ENCODE assay signal across 8 cellular contexts in the genomic region with DNA sequence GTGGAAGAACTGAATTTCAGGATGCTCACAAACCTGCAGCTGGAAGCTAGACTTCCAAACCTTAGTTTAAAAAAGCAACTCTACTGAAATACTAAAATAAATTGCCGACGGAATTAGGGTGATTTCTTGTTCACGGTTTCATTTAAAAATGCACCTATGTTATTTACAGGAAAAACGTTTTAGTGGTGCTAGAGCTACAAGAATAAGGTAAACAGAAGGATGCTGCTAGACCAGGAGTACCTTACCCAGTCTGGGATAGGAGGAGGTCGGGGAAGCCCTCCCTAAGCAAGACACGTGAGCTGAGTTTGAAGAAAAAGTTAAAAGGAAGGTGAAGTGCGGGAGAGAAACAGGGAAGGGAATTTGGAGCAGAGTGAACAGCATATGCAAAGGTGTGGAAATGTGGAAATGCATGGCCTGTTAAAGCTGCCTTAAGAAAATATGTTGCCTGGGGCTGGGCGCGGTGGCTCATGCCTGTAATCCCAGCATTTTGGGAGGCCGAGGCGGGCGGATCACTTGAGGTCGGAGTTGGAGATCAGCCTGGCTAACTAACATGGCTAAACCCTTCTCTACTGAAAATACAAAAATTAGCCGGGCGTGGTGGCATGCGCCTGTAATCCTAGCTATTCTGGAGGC. TPM values are rescaled to one million over a fixed set of nuclear protein-coding genes. Genes with fewer than 3 reads are reported as not detected.
DNase-seq lines count a peak whose midpoint lies in the region; ATAC-seq and TF ChIP-seq lines count a peak whose summit lies in the region.

No MANE protein-coding gene starts in this region.

- peaks cover 93% of the 10 kb centered on the region for H3F3A ChIP-seq in PC-9 (ENCODE audit: insufficient read depth, low read depth)

- H3K4me2 ChIP-seq in PC-9 (peak overlapping the region; percentile 99), osteoblast (ENCODE audit: insufficient read depth, low read length) (peak overlapping the region; percentile 90)

- H3K79me2 ChIP-seq in PC-9 (ENCODE audit: low read depth) (peaks cover 67% of the 10 kb centered on the region), osteoblast (ENCODE audit: insufficient read depth, low read length) (peaks cover 39% of the 10 kb centered on the region)

- peaks cover 0 to 5% (median 0%) of the 10 kb centered on the region in 7 donors for H3K9me3 Mint-ChIP-seq in CD4-positive, CD25-positive, alpha-beta regulatory T cell

- CTCF ChIA-PET in PC-9 (lab: Charles Lee), result interaction anchor here (0.6 to 2.0 kb wide), 3 partner anchors 46 to 107 kb away, joined by 3 to 8 read pairs (median 3); no protein-coding TSS in a partner anchor

- H3K9me2 ChIP-seq in PC-9 (ENCODE audit: insufficient read depth), result no peaks in the 10 kb centered on the region

- H3K4me3 ChIP-seq in CD4-positive, CD25-positive, alpha-beta regulatory T cell (ENCODE audit: low read depth, low read length), result peak overlapping the region; percentile 77
- H3K4me3 ChIP-seq in PC-9 (peak overlapping the region; percentile 97), osteoblast (ENCODE audit: insufficient read depth, low read length) (peak overlapping the region; percentile 78)

- no peak overlapping the region for H3K27ac ChIP-seq in CD4-positive, CD25-positive, alpha-beta regulatory T cell (ENCODE audit: insufficient read depth, low read length, poor library complexity, severe bottlenecking)
- H3K27ac ChIP-seq in PC-9 (peak overlapping the region; percentile 99), epithelial cell of prostate (peak overlapping the region; percentile 99), osteoblast (ENCODE audit: low read depth, low read length) (peak overlapping the region; percentile 98)

- H3K9me3 ChIP-seq in CD4-positive, CD25-positive, alpha-beta regulatory T cell (ENCODE audit: control insufficient read depth in 2 of 2, low read length in 2 of 2), result no peaks in the 10 kb centered on the region
- H3K9me3 ChIP-seq in PC-9 (ENCODE audit: insufficient read depth, low read depth) (no peaks in the 10 kb centered on the region), osteoblast (ENCODE audit: low read depth, low read length) (no peaks in the 10 kb centered on the region)

- peaks cover 5% of the 10 kb centered on the region for H3K27me3 Mint-ChIP-seq in CD4-positive, CD25-positive, alpha-beta regulatory T cell

- H3K36me3 ChIP-seq in CD4-positive, CD25-positive, alpha-beta regulatory T cell (ENCODE audit: control insufficient read depth, insufficient read depth, low read length), result peaks cover 18% of the 10 kb centered on the region
- H3K36me3 ChIP-seq in PC-9 (ENCODE audit: low read depth) (peaks cover 31% of the 10 kb centered on the region), osteoblast (ENCODE audit: insufficient read depth, low read length) (peaks cover 19% of the 10 kb centered on the region)

- H3K4me1 Mint-ChIP-seq in CD4-positive, CD25-positive, alpha-beta regulatory T cell, result peaks cover 14 to 58% (median 46%) of the 10 kb centered on the region in 4 donors

- BruUV-seq in PC-9 (replicated peaks; lab: Mats Ljungman, UMichigan), result no TSS peak

- ATAC-seq in CD4-positive, CD25-positive, alpha-beta regulatory T cell (ENCODE audit: low read depth in 2 of 2), result no peak

- H2AFZ ChIP-seq in PC-9, result no peak overlapping the region
- H2AFZ ChIP-seq in osteoblast (ENCODE audit: low read length), result no peak overlapping the region

- TF ChIP-seq CTCF in PC-9 (conservative IDR thresholded peaks at IDR 0.05), result no peak
- TF ChIP-seq CTCF in osteoblast (IDR thresholded peaks at IDR 0.05; ENCODE audit: extremely low read depth, low read depth, low read length), result no peak

- peaks cover 43% of the 10 kb centered on the region for H3K4me1 ChIP-seq in CD4-positive, CD25-positive, alpha-beta regulatory T cell (ENCODE audit: control insufficient read depth, insufficient read depth, low read length, poor library complexity, severe bottlenecking)
- H3K4me1 ChIP-seq in PC-9 (replicated peaks; ENCODE audit: insufficient read depth), result peaks cover 63% of the 10 kb centered on the region
- H3K4me1 ChIP-seq in osteoblast (ENCODE audit: insufficient read depth, low read length), result peaks cover 66% of the 10 kb centered on the region

- no peaks in the 10 kb centered on the region for H3K27me3 ChIP-seq in CD4-positive, CD25-positive, alpha-beta regulatory T cell (ENCODE audit: control insufficient read depth, insufficient read depth, low read length)
- no peaks in the 10 kb centered on the region for H3K27me3 ChIP-seq in PC-9 (ENCODE audit: insufficient read depth, low read depth)
- no peaks in the 10 kb centered on the region for H3K27me3 ChIP-seq in osteoblast (ENCODE audit: insufficient read depth, low read length)

- intact Hi-C loops in PC-9 (cut with micrococcal nuclease; ENCODE audit: unreplicated experiment), result loop anchor here (5.0 kb wide), 1 partner anchor 888 kb away; no protein-coding TSS in a partner anchor

- no peak for DNase-seq in CD4-positive, CD25-positive, alpha-beta regulatory T cell
- DNase-seq in PC-9, result peak in 1 of 2 experiments; percentile 47
- DNase-seq in epithelial cell of prostate (ENCODE audit: low read depth, low spot score), result no peak
- no peak for DNase-seq in osteoblast (ENCODE audit: insufficient read length, low spot score, missing footprints)
- no peak for DNase-seq in NCI-H2029 (lab: John Stamatoyannopoulos, UW)
- no peak for DNase-seq in activated effector memory CD4-positive, alpha-beta T cell treated with Interleukin-2 at 50 U/mL for 16 hours
- DNase-seq in NCI-H524 treated with DMSO at 0.1 percent for 48 hours (lab: John Stamatoyannopoulos, UW), result no peak
- no peak for DNase-seq in NCI-H2227 (lab: John Stamatoyannopoulos, UW; ENCODE audit: unreplicated experiment)

- H3K36me3 Mint-ChIP-seq in CD4-positive, CD25-positive, alpha-beta regulatory T cell, result peaks cover 14% of the 10 kb centered on the region

- peak overlapping the region; percentile 96 to 100 (median 98) for H3K4me3 Mint-ChIP-seq in CD4-positive, CD25-positive, alpha-beta regulatory T cell

- H4K20me1 ChIP-seq in PC-9 (ENCODE audit: insufficient read depth), result peaks cover 31% of the 10 kb centered on the region
- H4K20me1 ChIP-seq in osteoblast (ENCODE audit: insufficient read depth, low read length), result peaks cover 31% of the 10 kb centered on the region

- peak overlapping the region; percentile 96 to 98 (median 97) for H3K27ac Mint-ChIP-seq in CD4-positive, CD25-positive, alpha-beta regulatory T cell

- POLR2A ChIA-PET in PC-9 (lab: Charles Lee; ENCODE audit: unreplicated experiment), result interaction anchor here (0.5 to 2.5 kb wide), 9 partner anchors 22 to 332 kb away, joined by 3 to 42 read pairs (median 4); no protein-coding TSS in a partner anchor

RNA-seq across cellular contexts. Expression of gene FTH1, which starts 1.4 kb away (rescaled TPM):
- total RNA-seq in CD4-positive, CD25-positive, alpha-beta regulatory T cell, result 2,525 TPM
- polyA plus RNA-seq in CD4-positive, CD25-positive, alpha-beta regulatory T cell, result 1,000 to 10,000 TPM; 2,953 to 3,518 (median 3,358) TPM
- total RNA-seq in PC-9 (2021), result 6,804 and 8,986 TPM in 2 replicates
- 1,459 and 1,507 TPM in 2 replicates for total RNA-seq in osteoblast

RNA-seq across cellular contexts. Expression of gene BEST1, which starts 18.7 kb away (rescaled TPM):
- 0.15 TPM for total RNA-seq in CD4-positive, CD25-positive, alpha-beta regulatory T cell
- polyA plus RNA-seq in CD4-positive, CD25-positive, alpha-beta regulatory T cell, result 1 to 10 TPM; 1.2 to 1.8 (median 1.5) TPM
- total RNA-seq in PC-9 (2021) (0.81 and 1.2 TPM in 2 replicates), osteoblast (5.6 and 8.0 TPM in 2 replicates)

RNA-seq across cellular contexts. Expression of gene RAB3IL1, which starts 51.5 kb away (rescaled TPM):
- total RNA-seq in CD4-positive, CD25-positive, alpha-beta regulatory T cell, result not detected
- polyA plus RNA-seq in CD4-positive, CD25-positive, alpha-beta regulatory T cell, result not detected
- total RNA-seq in PC-9 (2021) (4.4 and 10.4 TPM in 2 replicates), osteoblast (15.9 and 20.3 TPM in 2 replicates)
